Comparison of ENCODE assay signal across 12 cellular contexts in the genomic region with DNA sequence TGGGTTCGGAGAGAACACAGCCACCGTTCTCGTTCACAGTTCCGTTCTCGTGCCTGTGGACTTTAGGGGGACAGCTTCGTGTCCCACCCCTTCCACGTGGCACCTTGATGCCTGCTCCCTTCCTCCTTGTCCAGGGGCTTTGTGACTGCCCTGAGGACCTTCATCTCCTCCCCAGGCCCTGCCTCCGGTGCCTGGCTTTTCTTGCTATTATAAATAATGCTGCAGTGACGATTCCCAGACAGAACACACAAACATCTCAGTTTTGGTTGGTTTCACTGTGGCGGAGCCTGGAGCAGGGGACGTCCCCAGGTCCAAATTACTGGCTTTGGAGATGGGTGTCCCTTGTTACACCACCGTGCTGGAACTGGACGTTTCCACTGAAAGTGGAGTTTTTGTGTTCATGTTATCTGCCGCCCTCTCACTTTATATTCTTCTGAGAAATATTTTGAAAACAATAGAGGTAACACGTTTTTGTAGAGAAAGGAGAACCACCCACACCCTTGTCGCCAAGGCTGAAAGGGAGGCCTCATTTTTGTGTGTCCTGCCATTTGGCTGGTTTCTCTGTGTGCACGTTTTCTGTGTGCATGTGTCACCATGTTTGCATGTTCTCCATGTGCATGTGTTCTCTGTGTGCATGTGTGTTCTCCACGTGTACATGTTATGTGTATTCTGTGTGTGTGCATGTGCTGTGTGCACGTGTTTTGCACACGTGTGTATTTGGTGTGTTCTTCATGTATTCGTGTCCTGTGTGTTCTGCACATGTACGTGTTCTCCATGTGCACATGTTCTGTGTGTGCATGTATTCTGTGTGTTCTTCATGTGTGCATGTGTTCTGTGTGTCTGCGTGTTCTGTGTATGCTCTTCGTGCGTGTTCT. TPM values are rescaled to one million over a fixed set of nuclear protein-coding genes. Genes with fewer than 3 reads are reported as not detected.
DNase-seq lines count a peak whose midpoint lies in the region; ATAC-seq and TF ChIP-seq lines count a peak whose summit lies in the region.
"Had no signal": no experiment of that assay in that cellular context is flagged by ENCODE, and none has a peak within 500 bp of the region (broad histone marks: within the 10 kb centered on the region; RNA-seq: fewer than 3 reads in every experiment).

No MANE protein-coding gene starts in this region.

- H3K9me3 ChIP-seq in WERI-Rb-1 (ENCODE audit: severe bottlenecking) (no peaks in the 10 kb centered on the region), psoas muscle (no peaks in the 10 kb centered on the region)

- peak overlapping the region; percentile 62 for H3K27ac ChIP-seq in WERI-Rb-1
- peak overlapping the region; percentile 78 for H3K27ac ChIP-seq in psoas muscle

- intact Hi-C loops in left cardiac atrium (cut with DNase I), result no loop called here
- intact Hi-C loops in psoas muscle (cut with DNase I), result no loop called here

- TF ChIP-seq CTCF in AG10803 (conservative IDR thresholded peaks at IDR 0.05; ENCODE audit: low read length), result no peak
- TF ChIP-seq CTCF in WERI-Rb-1 (IDR thresholded peaks at IDR 0.05; ENCODE audit: low read depth, low read length), result no peak
- TF ChIP-seq CTCF in psoas muscle (IDR thresholded peaks at IDR 0.05), result no peak

- H3K36me3 ChIP-seq in WERI-Rb-1, result peaks cover 5% of the 10 kb centered on the region
- H3K36me3 ChIP-seq in psoas muscle (ENCODE audit: insufficient read depth in 1 of 2, low read depth in 1 of 2), result no peaks in the 10 kb centered on the region

- H3K4me3 ChIP-seq in AG10803 (ENCODE audit: low read length), result peak overlapping the region; percentile 37
- no peak overlapping the region; the same call in 1 of the 2 replicates for H3K4me3 ChIP-seq in WERI-Rb-1 (ENCODE audit: low read depth, low read length)
- peak overlapping the region; percentile 24 for H3K4me3 ChIP-seq in psoas muscle

- H3K27me3 ChIP-seq in WERI-Rb-1 (ENCODE audit: insufficient read depth, low read depth, severe bottlenecking) (no peaks in the 10 kb centered on the region), psoas muscle (ENCODE audit: insufficient read depth in 3 of 3, low read length in 2 of 3) (no peaks in the 10 kb centered on the region)

- ATAC-seq in left cardiac atrium (no peak), psoas muscle (no peak), GM21825 (IDR thresholded peaks at IDR 0.05; ENCODE audit: unreplicated experiment) (no peak)
- ATAC-seq: Panc1 had no signal

- H3K4me1 ChIP-seq in psoas muscle, result peaks cover 48% of the 10 kb centered on the region

- DNase-seq in AG10803 (ENCODE audit: low read depth) (no peak), WERI-Rb-1 (no peak), left cardiac atrium (peak; percentile 4), psoas muscle (peak in 1 of 2 donors; percentile 15), hippocampal formation (lab: John Stamatoyannopoulos, UW) (no peak), dermis blood vessel endothelial cell (no peak), OCI-M2 (lab: John Stamatoyannopoulos, UW; ENCODE audit: unreplicated experiment) (no peak)
- DNase-seq: activated naive CD4-positive, alpha-beta T cell treated with anti-CD3 and anti-CD28 coated beads for 36 hours; NCI-H226 had no signal

- whole genome bisulfite sequencing in psoas muscle, 3 donors, result 41 to 48% (median 43%) methylated on average over 25 of the region's 25 CpGs

RNA-seq across cellular contexts. Expression of a gene that starts 24.2 kb away (rescaled TPM):
- total RNA-seq in left cardiac atrium (100 to 1,000 TPM; 174 to 175 TPM), psoas muscle (10 to 100 TPM; 35.5 to 58.8 (median 43.0) TPM), dermis blood vessel endothelial cell (not detected in 2 replicates)
- 10 to 100 TPM in 2 of 3 donors, 1 to 10 TPM in 1; 8.1 to 22.5 (median 11.9) TPM for polyA plus RNA-seq in psoas muscle
- total RNA-seq: lung microvascular endothelial cell had no signal

Comparison
In these comparisons a context has a peak if more than half of its experiments do, and no peak if none do; other contexts are left out.
1. RNA of a gene that starts 24.2 kb away (total RNA-seq): 174 to 175 TPM in left cardiac atrium and 35.5 to 58.8 TPM in psoas muscle; not detected in dermis blood vessel endothelial cell; every median in the first group is over 10 times any median in the second.